11 cellular contexts compared by ENCODE assay signal in the genomic region with DNA sequence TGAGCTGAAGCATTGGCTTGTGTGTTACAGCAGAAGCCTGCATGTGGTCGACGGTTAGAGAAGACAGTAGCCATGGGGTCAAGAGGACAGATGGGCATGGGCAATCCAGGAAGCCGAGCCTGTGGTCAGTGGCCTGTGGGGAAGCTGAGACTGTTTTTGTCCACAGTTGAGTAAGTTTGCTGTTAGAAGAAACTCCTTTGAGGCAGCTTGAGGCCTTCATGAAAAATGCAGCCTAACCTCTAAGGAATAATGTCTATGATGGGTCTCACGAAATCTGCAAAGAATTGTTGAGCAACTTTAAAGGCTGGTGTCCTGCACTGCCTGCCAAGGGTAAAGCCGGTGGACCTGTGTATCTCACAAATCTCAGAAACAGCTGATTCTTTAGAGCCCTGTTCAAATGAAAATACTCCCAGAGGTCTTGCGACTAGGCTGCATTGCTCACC.
DNase-seq lines count a peak whose midpoint lies in the region; ATAC-seq lines count a peak whose summit lies in the region.
"Had no signal": no experiment of that assay in that cellular context is flagged by ENCODE, and none has a peak within 500 bp of the region (broad histone marks: within the 10 kb centered on the region; RNA-seq: fewer than 3 reads in every experiment).

No MANE protein-coding gene starts in this region.

- no peaks in the 10 kb centered on the region for H3K9me3 Mint-ChIP-seq in activated naive CD4-positive, alpha-beta T cell treated with anti-CD3 and anti-CD28 coated beads, Interleukin-2, amount 10 ng/mL, durations not matched to agents 7 days and 5 days
- peaks cover 0 to 11% (median 0%) of the 10 kb centered on the region in 9 donors for H3K9me3 Mint-ChIP-seq in naive thymus-derived CD8-positive, alpha-beta T cell

- H3K4me3 Mint-ChIP-seq in activated naive CD4-positive, alpha-beta T cell treated with anti-CD3 and anti-CD28 coated beads, Interleukin-2, amount 10 ng/mL, durations not matched to agents 7 days and 5 days, result no peak overlapping the region
- H3K4me3 Mint-ChIP-seq in naive thymus-derived CD8-positive, alpha-beta T cell, result no peak overlapping the region
- H3K4me3 Mint-ChIP-seq: activated naive CD8-positive, alpha-beta T cell treated with anti-CD3 and anti-CD28 coated beads for 36 hours had no signal

- no peaks in the 10 kb centered on the region for H3K36me3 Mint-ChIP-seq in activated naive CD4-positive, alpha-beta T cell treated with anti-CD3 and anti-CD28 coated beads, Interleukin-2, amount 10 ng/mL, durations not matched to agents 7 days and 5 days
- peaks cover 0 to 4% (median 0%) of the 10 kb centered on the region in 3 donors for H3K36me3 Mint-ChIP-seq in naive thymus-derived CD8-positive, alpha-beta T cell
- H3K36me3 Mint-ChIP-seq: activated naive CD8-positive, alpha-beta T cell treated with anti-CD3 and anti-CD28 coated beads for 36 hours had no signal

- CTCF ChIA-PET in activated naive CD4-positive, alpha-beta T cell treated with anti-CD3 and anti-CD28 coated beads, Interleukin-2, amount 10 ng/mL, durations not matched to agents 7 days and 5 days (lab: Charles Lee), result no interaction called here

- peaks cover 19% of the 10 kb centered on the region for H3K4me1 ChIP-seq in adipocyte (ENCODE audit: control insufficient read depth, insufficient read depth, low read length)

- no peak overlapping the region for H3K27ac Mint-ChIP-seq in activated naive CD4-positive, alpha-beta T cell treated with anti-CD3 and anti-CD28 coated beads, Interleukin-2, amount 10 ng/mL, durations not matched to agents 7 days and 5 days
- no peak overlapping the region for H3K27ac Mint-ChIP-seq in naive thymus-derived CD8-positive, alpha-beta T cell
- H3K27ac Mint-ChIP-seq: activated naive CD8-positive, alpha-beta T cell treated with anti-CD3 and anti-CD28 coated beads for 36 hours had no signal

- DNase-seq in EL (peak; percentile 18), adipocyte (ENCODE audit: low read depth) (peak; percentile 69), Right ventricle myocardium superior (peak; percentile 48), renal cortical epithelial cell (ENCODE audit: low read depth) (peak; percentile 93), NCI-H82 treated with DMSO at 0.1 percent for 48 hours (lab: John Stamatoyannopoulos, UW; ENCODE audit: unreplicated experiment) (no peak)
- DNase-seq in activated naive CD4-positive, alpha-beta T cell treated with anti-CD3 and anti-CD28 coated beads, Interleukin-2, amount 10 ng/mL, durations not matched to agents 7 days and 5 days, result no peak
- no peak for DNase-seq in naive thymus-derived CD8-positive, alpha-beta T cell
- DNase-seq: activated CD4-positive, alpha-beta T cell treated with anti-CD3 and anti-CD28 coated beads for 4 hours; activated naive CD8-positive, alpha-beta T cell treated with anti-CD3 and anti-CD28 coated beads for 36 hours; Calu3 had no signal

- H3K27me3 Mint-ChIP-seq in activated naive CD4-positive, alpha-beta T cell treated with anti-CD3 and anti-CD28 coated beads, Interleukin-2, amount 10 ng/mL, durations not matched to agents 7 days and 5 days, result peaks cover 9% of the 10 kb centered on the region
- peaks cover 0 to 24% (median 6%) of the 10 kb centered on the region in 5 donors for H3K27me3 Mint-ChIP-seq in naive thymus-derived CD8-positive, alpha-beta T cell

- H3K36me3 ChIP-seq in adipocyte (ENCODE audit: control insufficient read depth, insufficient read depth, low read length, severe bottlenecking), result no peaks in the 10 kb centered on the region

- intact Hi-C loops in Right ventricle myocardium superior (cut with DNase I), result no loop called here

- H3K4me3 ChIP-seq in adipocyte (ENCODE audit: low read length), result no peak overlapping the region

- H3K9me3 ChIP-seq in adipocyte (ENCODE audit: control insufficient read depth, low read length), result peaks cover 12% of the 10 kb centered on the region

- ATAC-seq in Right ventricle myocardium superior (ENCODE audit: poor library complexity), result peak; percentile 75
- no peak for ATAC-seq in GM19328 (IDR thresholded peaks at IDR 0.05; ENCODE audit: unreplicated experiment)
- ATAC-seq in naive thymus-derived CD8-positive, alpha-beta T cell, result no peak

- no peaks in the 10 kb centered on the region for H3K27me3 ChIP-seq in adipocyte (replicated peaks; ENCODE audit: control insufficient read depth, insufficient read depth, low read length)

- POLR2A ChIA-PET in naive thymus-derived CD8-positive, alpha-beta T cell (lab: Charles Lee), result no interaction called here

- H3K4me1 Mint-ChIP-seq in activated naive CD4-positive, alpha-beta T cell treated with anti-CD3 and anti-CD28 coated beads, Interleukin-2, amount 10 ng/mL, durations not matched to agents 7 days and 5 days, result no peaks in the 10 kb centered on the region
- peaks cover 2 to 14% (median 9%) of the 10 kb centered on the region in 4 donors for H3K4me1 Mint-ChIP-seq in naive thymus-derived CD8-positive, alpha-beta T cell
- H3K4me1 Mint-ChIP-seq: activated naive CD8-positive, alpha-beta T cell treated with anti-CD3 and anti-CD28 coated beads for 36 hours had no signal

- no peak overlapping the region for H3K9ac ChIP-seq in adipocyte (ENCODE audit: low read length)

Comparison
In these comparisons a context has a peak if more than half of its experiments do, and no peak if none do; other contexts are left out.
1. DNase-seq: peak in EL (single experiment), adipocyte (single experiment), Right ventricle myocardium superior (single experiment) and renal cortical epithelial cell (single experiment); none in NCI-H82 treated with DMSO at 0.1 percent for 48 hours (single experiment), activated naive CD4-positive, alpha-beta T cell treated with anti-CD3 and anti-CD28 coated beads, Interleukin-2, amount 10 ng/mL, durations not matched to agents 7 days and 5 days (single experiment) and naive thymus-derived CD8-positive, alpha-beta T cell (0 of 10).